ENCODE assay signal across 8 cellular contexts in genomic region chr17:17840751-17841591, GRCh38. TPM values are rescaled to one million over a fixed set of nuclear protein-coding genes. Genes with fewer than 3 reads are reported as not detected.
DNase-seq lines count a peak whose midpoint lies in the region; ATAC-seq and TF ChIP-seq lines count a peak whose summit lies in the region.

No MANE protein-coding gene starts in this region.

- peaks cover 10% of the 10 kb centered on the region for H3F3A ChIP-seq in MM.1S (ENCODE audit: insufficient read depth, low read length)

- H3K9ac ChIP-seq in MM.1S (ENCODE audit: low read length) (peak overlapping the region; percentile 82; the same call in 1 of the 2 replicates), skeletal muscle tissue (ENCODE audit: low read depth in 1 of 3, low read length in 3 of 3) (peak overlapping the region; percentile 45 to 87 (median 86))

- peak; percentile 36 for DNase-seq in COLO668 (lab: John Stamatoyannopoulos, UW; ENCODE audit: unreplicated experiment)
- DNase-seq in MM.1S, result no peak
- DNase-seq in amygdala (lab: John Stamatoyannopoulos, UW), result peak in 29 of 56 donors; percentile 49 to 87 (median 72)
- DNase-seq in hippocampal formation (lab: John Stamatoyannopoulos, UW), result peak; percentile 51 to 80
- DNase-seq in GM19238 (ENCODE audit: insufficient read length, low spot score), result no peak
- no peak for DNase-seq in iPS-NIHi11 (ENCODE audit: low spot score)

- no peak for TF ChIP-seq CTCF in MM.1S (IDR thresholded peaks at IDR 0.05; ENCODE audit: low read length)

- no peak for ATAC-seq in GM18517 (IDR thresholded peaks at IDR 0.05; ENCODE audit: unreplicated experiment)

- H3K9me2 ChIP-seq in MM.1S (replicated peaks; ENCODE audit: insufficient read depth, low read length), result no peaks in the 10 kb centered on the region

- no peaks in the 10 kb centered on the region for H4K20me1 ChIP-seq in MM.1S (ENCODE audit: insufficient read depth, low read length)

- peaks cover 32% of the 10 kb centered on the region for H3K4me1 ChIP-seq in MM.1S (ENCODE audit: low read length)
- peaks cover 64 to 70% (median 67%) of the 10 kb centered on the region in 3 donors for H3K4me1 ChIP-seq in skeletal muscle tissue (ENCODE audit: control insufficient read depth in 3 of 3, insufficient read depth in 3 of 3, low read length in 3 of 3)

- H3K36me3 ChIP-seq in MM.1S (replicated peaks; ENCODE audit: insufficient read depth, low read length) (no peaks in the 10 kb centered on the region), skeletal muscle tissue (ENCODE audit: control insufficient read depth in 3 of 3, insufficient read depth in 3 of 3, low read length in 3 of 3) (peaks cover 0 to 2% (median 0%) of the 10 kb centered on the region in 3 donors)

- H3K27me3 ChIP-seq in MM.1S (replicated peaks; ENCODE audit: insufficient read depth, low read length), result no peaks in the 10 kb centered on the region
- H3K27me3 ChIP-seq in skeletal muscle tissue (ENCODE audit: control insufficient read depth in 3 of 3, insufficient read depth in 3 of 3, low read length in 3 of 3), result no peaks in the 10 kb centered on the region

- peaks cover under 1% of the 10 kb centered on the region for H3K79me2 ChIP-seq in MM.1S (ENCODE audit: low read length)

- peak overlapping the region; percentile 96 for H3K4me2 ChIP-seq in MM.1S (ENCODE audit: low read depth, low read length)

- no peak overlapping the region for H2AFZ ChIP-seq in MM.1S (ENCODE audit: low read length)

- H3K4me3 ChIP-seq in MM.1S (ENCODE audit: low read length), result no peak overlapping the region; the same call in 1 of the 2 replicates
- H3K4me3 ChIP-seq in skeletal muscle tissue (ENCODE audit: low read length in 3 of 3), result peak overlapping the region; percentile 10 to 67 (median 35)

- H3K27ac ChIP-seq in MM.1S (ENCODE audit: low read length) (peak overlapping the region; percentile 77; the same call in 1 of the 2 replicates), skeletal muscle tissue (ENCODE audit: low read depth, low read length) (peak overlapping the region; percentile 100)

- H3K9me3 ChIP-seq in MM.1S (replicated peaks; ENCODE audit: insufficient read depth, low read length), result no peaks in the 10 kb centered on the region
- no peaks in the 10 kb centered on the region for H3K9me3 ChIP-seq in skeletal muscle tissue (ENCODE audit: control insufficient read depth in 3 of 3, low read length in 3 of 3)

RNA-seq across cellular contexts. Expression of gene SREBF1, which starts 4.2 kb away (rescaled TPM):
- 23.0 TPM for total RNA-seq in skeletal muscle tissue

Comparison
In these comparisons a context has a peak if more than half of its experiments do, and no peak if none do; other contexts are left out.
1. DNase-seq: peak in COLO668 (single experiment), amygdala (29 of 56) and hippocampal formation (2 of 2); none in MM.1S (single experiment), GM19238 (single experiment) and iPS-NIHi11 (single experiment).